In the genomic region with DNA sequence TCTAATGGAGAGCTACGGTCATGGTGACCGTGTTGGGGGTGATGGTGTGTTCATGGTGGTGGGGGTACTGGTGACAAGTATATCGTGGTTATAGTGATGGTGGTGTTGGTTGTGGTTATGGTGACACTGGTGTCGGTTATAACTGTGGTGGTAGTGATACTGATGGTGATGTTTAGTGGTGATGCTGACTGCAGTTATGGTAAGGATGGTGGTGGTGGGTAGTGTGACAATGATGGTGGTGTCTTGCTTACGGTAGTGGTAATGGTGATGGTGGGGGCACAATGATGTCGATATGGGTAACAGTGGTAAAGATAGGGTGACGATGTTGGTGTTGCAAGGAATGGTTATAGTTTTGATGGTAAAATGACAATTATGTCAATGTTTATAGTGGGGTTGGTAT, we compare ENCODE assay signal across 26 cellular contexts.
DNase-seq lines count a peak whose midpoint lies in the region; ATAC-seq, FAIRE-seq and TF ChIP-seq lines count a peak whose summit lies in the region.
"Had no signal": no experiment of that assay in that cellular context is flagged by ENCODE, and none has a peak within 500 bp of the region (broad histone marks: within the 10 kb centered on the region; RNA-seq: fewer than 3 reads in every experiment).

No MANE protein-coding gene starts in this region.

- peaks cover 4% of the 10 kb centered on the region for H3K36me3 Mint-ChIP-seq in endothelial cell (ENCODE audit: low read depth, unreplicated experiment)
- no peaks in the 10 kb centered on the region for H3K36me3 Mint-ChIP-seq in nephron (ENCODE audit: low read depth)
- no peaks in the 10 kb centered on the region for H3K36me3 Mint-ChIP-seq in Calu3 (ENCODE audit: insufficient read depth, unreplicated experiment)
- no peaks in the 10 kb centered on the region for H3K36me3 Mint-ChIP-seq in CD14-positive monocyte
- H3K36me3 Mint-ChIP-seq: IgD-negative memory B cell; stimulated activated naive B cell treated with anti-CD40 and anti-IgM and Interleukin-4, amounts not matched to agents 10 μg/mL and 1 μg/mL and 100 μg/mL, for 72 hours; WTC11 had no signal

- H4K5ac ChIP-seq in IMR-90 (ENCODE audit: low read depth, low read length): peak overlapping the region; percentile 98

- H3K23ac ChIP-seq in IMR-90 (ENCODE audit: low read depth, low read length): no peak overlapping the region

- H4K91ac ChIP-seq in IMR-90 (ENCODE audit: insufficient read depth, low read depth, low read length): peak overlapping the region; percentile 95

- peak overlapping the region; percentile 92; the same call in 1 of the 2 replicates for H2BK20ac ChIP-seq in IMR-90 (ENCODE audit: low read depth, low read length)

- peak overlapping the region; percentile 47; the same call in 1 of the 2 replicates for H3K9ac ChIP-seq in IMR-90 (ENCODE audit: low read depth, low read length)

- in situ Hi-C loops in IMR-90 (cut with MboI; ENCODE audit: low sequenced_read_pairs): no loop called here

- POLR2A ChIA-PET in IMR-90 (lab: Charles Lee; ENCODE audit: unreplicated experiment): no interaction called here

- dilution Hi-C loops in IMR-90 (cut with HindIII; ENCODE audit: low sequenced_read_pairs, unreplicated experiment): no loop called here

- H3K4me2 ChIP-seq in IMR-90 (ENCODE audit: low read depth, low read length): no peak overlapping the region

- H3K27me3 ChIP-seq in IMR-90 (ENCODE audit: control insufficient read depth, insufficient read depth, low read length): no peaks in the 10 kb centered on the region
- H3K27me3 ChIP-seq: cardiac muscle cell, testis had no signal

- intact Hi-C loops in IMR-90 (cut with micrococcal nuclease) (loop anchor here (1.0 kb wide), 1 partner anchor 99 kb away; a partner anchor contains a TSS), Right ventricle myocardium superior (cut with DNase I) (no loop called here), Calu3 (cut with micrococcal nuclease; ENCODE audit: unreplicated experiment) (no loop called here), CD14-positive monocyte (cut with micrococcal nuclease) (no loop called here)

- peaks cover 3 to 4% of the 10 kb centered on the region in 2 experiments; a peak in 1 of 4 replicates for H3K79me1 ChIP-seq in IMR-90 (ENCODE audit: low read depth in 1 of 2, low read length in 2 of 2)

- H4K8ac ChIP-seq in IMR-90 (ENCODE audit: low read depth in 2 of 2, low read length in 2 of 2): peak overlapping the region; percentile 91 to 97; a peak in 3 of 4 replicates

- H3K4ac ChIP-seq in IMR-90 (ENCODE audit: low read depth, low read length): peak overlapping the region; percentile 84

- H3K18ac ChIP-seq in IMR-90 (ENCODE audit: low read depth, low read length): peak overlapping the region; percentile 98

- peak overlapping the region; percentile 87; the same call in 1 of the 2 replicates for H3K27ac ChIP-seq in IMR-90 (ENCODE audit: insufficient read depth, low read length)
- H3K27ac ChIP-seq: testis had no signal

- ATAC-seq in IMR-90 (ENCODE audit: low read depth): no peak
- ATAC-seq in HG03571 (IDR thresholded peaks at IDR 0.05; ENCODE audit: unreplicated experiment): no peak
- ATAC-seq in Right ventricle myocardium superior (ENCODE audit: poor library complexity): no peak
- ATAC-seq: HCT116; stimulated activated naive B cell treated with anti-CD40 and anti-IgM and Interleukin-4, amounts not matched to agents 10 μg/mL and 1 μg/mL and 100 μg/mL, for 72 hours had no signal

- peak overlapping the region; percentile 2 for H3K27ac Mint-ChIP-seq in endothelial cell (ENCODE audit: unreplicated experiment)
- peak overlapping the region; percentile 43 to 92 (median 83) for H3K27ac Mint-ChIP-seq in nephron
- H3K27ac Mint-ChIP-seq in Calu3 (ENCODE audit: unreplicated experiment): no peak overlapping the region
- H3K27ac Mint-ChIP-seq in CD14-positive monocyte: no peak overlapping the region
- H3K27ac Mint-ChIP-seq: activated naive CD4-positive, alpha-beta T cell treated with anti-CD3 and anti-CD28 coated beads for 36 hours; activated T-cell treated with anti-CD3 and anti-CD28 coated beads, Interleukin-2, amount 50 U/mL, for 24 hours; stimulated activated naive B cell treated with anti-CD40 and anti-IgM and Interleukin-4, amounts not matched to agents 10 μg/mL and 1 μg/mL and 100 μg/mL, for 72 hours; WTC11 had no signal

- no peak overlapping the region for H2AK9ac ChIP-seq in IMR-90 (replicated peaks; ENCODE audit: low read depth, low read length, poor library complexity)

- CTCF ChIA-PET in IMR-90 (lab: Yijun Ruan, JAX) (interaction anchor here (1.0 kb wide), 1 partner anchor 76 kb away, joined by 3 read pairs; no protein-coding TSS in a partner anchor), Calu3 (lab: Charles Lee) (interaction anchor here (1.0 to 1.6 kb wide), 2 partner anchors 13 to 16 kb away, joined by 3 to 5 read pairs; no protein-coding TSS in a partner anchor)

- no peak for TF ChIP-seq CTCF in IMR-90 (conservative IDR thresholded peaks at IDR 0.05; ENCODE audit: low read depth, low read length)
- no peak for TF ChIP-seq CTCF in endothelial cell (IDR thresholded peaks at IDR 0.05; ENCODE audit: unreplicated experiment)
- no peak for TF ChIP-seq CTCF in nephron (IDR thresholded peaks at IDR 0.05; ENCODE audit: unreplicated experiment in 3 of 3)
- no peak for TF ChIP-seq CTCF in Calu3 (IDR thresholded peaks at IDR 0.05; ENCODE audit: unreplicated experiment)
- TF ChIP-seq CTCF in CD14-positive monocyte (IDR thresholded peaks at IDR 0.05): no peak

- WGBS in IMR-90 (ENCODE audit: extremely low coverage in 2 of 2, insufficient read length in 1 of 2), 2 experiments: 93 to 100% methylated on average over 1 to 4 of the region's 7 CpGs

- H2BK5ac ChIP-seq in IMR-90 (ENCODE audit: low read depth, low read length, poor library complexity, severe bottlenecking): peak overlapping the region; percentile 93

- no peak overlapping the region for H3K56ac ChIP-seq in IMR-90 (ENCODE audit: extremely low read depth, insufficient read depth, low read length)

- peak overlapping the region; percentile 58 for H3K4me3 Mint-ChIP-seq in endothelial cell (ENCODE audit: unreplicated experiment)
- H3K4me3 Mint-ChIP-seq in nephron: peak overlapping the region in 1 of 3 experiments; percentile 11
- H3K4me3 Mint-ChIP-seq in Calu3 (ENCODE audit: low read depth, unreplicated experiment): no peak overlapping the region
- H3K4me3 Mint-ChIP-seq in CD14-positive monocyte: no peak overlapping the region
- H3K4me3 Mint-ChIP-seq: activated naive CD4-positive, alpha-beta T cell treated with anti-CD3 and anti-CD28 coated beads for 36 hours; activated T-cell treated with anti-CD3 and anti-CD28 coated beads, Interleukin-2, amount 50 U/mL, for 24 hours; IgD-negative memory B cell; stimulated activated naive B cell treated with anti-CD40 and anti-IgM and Interleukin-4, amounts not matched to agents 10 μg/mL and 1 μg/mL and 100 μg/mL, for 72 hours; WTC11 had no signal

- TF ChIP-seq POLR2A in GM12891 (IDR thresholded peaks at IDR 0.05; ENCODE audit: low read depth, low read length) (no peak), IMR-90 (IDR thresholded peaks at IDR 0.05; ENCODE audit: low read depth, low read length) (no peak)

- H3K36me3 ChIP-seq in IMR-90 (ENCODE audit: control insufficient read depth, insufficient read depth, low read length): no peaks in the 10 kb centered on the region
- H3K36me3 ChIP-seq: cardiac muscle cell, spleen had no signal

- no peaks in the 10 kb centered on the region for H3K9me3 ChIP-seq in IMR-90 (ENCODE audit: control insufficient read depth, insufficient read depth, low read length)
- H3K9me3 ChIP-seq: spleen, testis had no signal

- peak overlapping the region; percentile 99 for H2AK5ac ChIP-seq in IMR-90 (ENCODE audit: low read depth, low read length)

- peak overlapping the region; percentile 99; the same call in 2 of the 3 replicates for H2BK15ac ChIP-seq in IMR-90 (ENCODE audit: low read depth, low read length)

- H3K4me1 Mint-ChIP-seq in endothelial cell (ENCODE audit: unreplicated experiment) (peaks cover 72% of the 10 kb centered on the region), nephron (peaks cover 64% of the 10 kb centered on the region), Calu3 (ENCODE audit: low read depth, unreplicated experiment) (peaks cover 7% of the 10 kb centered on the region), CD14-positive monocyte (peaks cover 10% of the 10 kb centered on the region)

- peak overlapping the region; percentile 90 for H3K14ac ChIP-seq in IMR-90 (replicated peaks; ENCODE audit: low read depth, low read length)

- no TSS peak for BruUV-seq in IMR-90 (replicated peaks; lab: Mats Ljungman, UMichigan)
- BruUV-seq in Calu3 (replicated peaks; lab: Mats Ljungman, UMichigan): no TSS peak

- H3K4me3 ChIP-seq in IMR-90 (ENCODE audit: insufficient read depth, low read depth, low read length): no peak overlapping the region
- H3K4me3 ChIP-seq: cardiac muscle cell, lung, spleen, testis had no signal

- no peaks in the 10 kb centered on the region for H3K9me3 Mint-ChIP-seq in endothelial cell (ENCODE audit: unreplicated experiment)
- H3K9me3 Mint-ChIP-seq in nephron: no peaks in the 10 kb centered on the region
- no peaks in the 10 kb centered on the region for H3K9me3 Mint-ChIP-seq in Calu3 (ENCODE audit: low read depth, unreplicated experiment)
- no peaks in the 10 kb centered on the region for H3K9me3 Mint-ChIP-seq in CD14-positive monocyte
- H3K9me3 Mint-ChIP-seq: activated naive CD4-positive, alpha-beta T cell treated with anti-CD3 and anti-CD28 coated beads for 36 hours; activated T-cell treated with anti-CD3 and anti-CD28 coated beads, Interleukin-2, amount 50 U/mL, for 24 hours; IgD-negative memory B cell; stimulated activated naive B cell treated with anti-CD40 and anti-IgM and Interleukin-4, amounts not matched to agents 10 μg/mL and 1 μg/mL and 100 μg/mL, for 72 hours; WTC11 had no signal

- no peaks in the 10 kb centered on the region for H4K20me1 ChIP-seq in IMR-90 (ENCODE audit: insufficient read depth, low read length)

- no peak for TF ChIP-seq RAD21 in IMR-90 (IDR thresholded peaks at IDR 0.05; ENCODE audit: low read length)

- H3K4me1 ChIP-seq in IMR-90 (ENCODE audit: control insufficient read depth, insufficient read depth, low read length): peaks cover 37% of the 10 kb centered on the region
- H3K4me1 ChIP-seq: testis had no signal

- H3K27me3 Mint-ChIP-seq in endothelial cell (ENCODE audit: unreplicated experiment): peaks cover 11% of the 10 kb centered on the region
- H3K27me3 Mint-ChIP-seq in nephron (ENCODE audit: low read depth): no peaks in the 10 kb centered on the region
- H3K27me3 Mint-ChIP-seq in Calu3 (ENCODE audit: unreplicated experiment): peaks cover 15% of the 10 kb centered on the region
- peaks cover 2 to 7% (median 3%) of the 10 kb centered on the region in 3 donors for H3K27me3 Mint-ChIP-seq in CD14-positive monocyte (ENCODE audit: low read depth in 3 of 3)

- peaks cover 18% of the 10 kb centered on the region for H3K9me1 ChIP-seq in IMR-90 (ENCODE audit: insufficient read depth, low read length)

- peak overlapping the region; percentile 84 for H2BK120ac ChIP-seq in IMR-90 (ENCODE audit: low read depth, low read length)

- H2AFZ ChIP-seq in IMR-90 (replicated peaks; ENCODE audit: low read length, poor library complexity): no peak overlapping the region

- FAIRE-seq in GM12891 (lab: Jason Lieb, UNC): peak; percentile 81

- no peak for DNase-seq in GM12891 (ENCODE audit: insufficient read length, low spot score)
- no peak for DNase-seq in IMR-90
- no peak for DNase-seq in endothelial cell (ENCODE audit: low spot score)
- no peak for DNase-seq in Right ventricle myocardium superior
- no peak for DNase-seq in Calu3
- DNase-seq in CD14-positive monocyte (ENCODE audit: low spot score): no peak
- DNase-seq: activated naive CD4-positive, alpha-beta T cell treated with anti-CD3 and anti-CD28 coated beads for 36 hours; activated T-cell treated with anti-CD3 and anti-CD28 coated beads, Interleukin-2, amount 50 U/mL, for 24 hours; C1 segment of cervical spinal cord; cortex of kidney; NCI-H1417; NCI-H2107; NCI-H446; NCI-H82; spleen; stimulated activated CD4-positive, alpha-beta T cell treated with anti-CD3 and anti-CD28 coated beads, Interleukin-2, amount 100 ng/mL, for 48 hours; stimulated activated naive B cell treated with anti-CD40 and anti-IgM and Interleukin-4, amounts not matched to agents 10 μg/mL and 1 μg/mL and 100 μg/mL, for 72 hours; T-helper 9 cell; testis had no signal

Comparison
In these comparisons a context has a peak if more than half of its experiments do, and no peak if none do; other contexts are left out.
1. H3K27ac Mint-ChIP-seq: peak in endothelial cell (single experiment) and nephron (3 of 3); none in Calu3 (single experiment) and CD14-positive monocyte (0 of 7).